19 cellular contexts compared by ENCODE assay signal in the genomic region with DNA sequence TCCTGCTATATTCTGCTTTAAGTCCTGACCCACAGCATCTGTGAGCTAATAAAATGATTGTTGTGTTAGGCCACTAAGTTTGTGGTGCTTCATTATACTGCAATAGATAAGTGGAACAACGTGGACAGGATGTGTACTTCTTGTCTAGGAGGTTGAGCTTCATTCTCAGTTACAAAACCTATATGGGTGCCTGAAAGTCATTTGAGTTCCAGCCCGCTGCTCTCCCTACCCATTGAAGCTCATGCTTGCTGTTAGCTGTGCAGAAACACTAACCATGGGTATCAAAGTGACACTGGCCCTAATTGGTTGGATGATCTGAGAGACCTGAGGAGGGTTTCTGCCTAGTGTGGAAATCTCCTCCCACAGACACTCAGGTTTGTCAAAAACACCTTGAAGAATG.
A peak's percentile ranks its signal among the peaks of the same experiment; 100 is the strongest.
DNase-seq lines count a peak whose midpoint lies in the region; ATAC-seq and TF ChIP-seq lines count a peak whose summit lies in the region.
"Had no signal": no experiment of that assay in that cellular context is flagged by ENCODE, and none has a peak within 500 bp of the region (broad histone marks: within the 10 kb centered on the region; RNA-seq: fewer than 3 reads in every experiment).

No MANE protein-coding gene starts in this region.

- DNase-seq in dermis blood vessel endothelial cell (no peak), spleen (no peak)
- DNase-seq: activated CD4-positive, alpha-beta memory T cell treated with anti-CD3 and anti-CD28 coated beads for 36 hours; aorta; DMS79 treated with DMSO at 0.1 percent for 48 hours; kidney glomerular epithelial cell; NCI-H1417; NCI-H345; nucleus accumbens; sigmoid colon; stimulated activated naive B cell treated with anti-CD40 and anti-IgM and Interleukin-4, amounts not matched to agents 10 μg/mL and 1 μg/mL and 100 μg/mL, for 72 hours; upper lobe of left lung had no signal

- no peaks in the 10 kb centered on the region for H3K27me3 ChIP-seq in spleen (replicated peaks in 1 of 7)
- H3K27me3 ChIP-seq: BLaER1 treated with 17β-estradiol and CSF1 and Interleukin-3, amounts not matched to agents 10 nM and 100 nM; sigmoid colon; upper lobe of left lung had no signal

- no peaks in the 10 kb centered on the region for H3K9me3 ChIP-seq in spleen
- H3K9me3 ChIP-seq: sigmoid colon, upper lobe of left lung had no signal

- no peak for TF ChIP-seq POLR2A in spleen (IDR thresholded peaks at IDR 0.05)

- no peaks in the 10 kb centered on the region for H3K27me3 Mint-ChIP-seq in stimulated activated memory B cell treated with anti-CD40 and anti-IgM and Interleukin-4, amounts not matched to agents 10 μg/mL and 1 μg/mL and 100 μg/mL, for 72 hours
- H3K27me3 Mint-ChIP-seq: activated CD4-positive, alpha-beta memory T cell treated with anti-CD3 and anti-CD28 coated beads for 36 hours had no signal

- TF ChIP-seq CTCF in spleen (IDR thresholded peaks at IDR 0.05 in 8 of 11, conservative IDR thresholded peaks at IDR 0.05 in 3 of 11) = no peak

- no peaks in the 10 kb centered on the region for H3K4me1 ChIP-seq in spleen
- H3K4me1 ChIP-seq: sigmoid colon, upper lobe of left lung had no signal

- WGBS in spleen, 5 donors = 55 to 73% (median 65%) methylated on average over 2 of the region's 2 CpGs

- H3K9me3 Mint-ChIP-seq in stimulated activated memory B cell treated with anti-CD40 and anti-IgM and Interleukin-4, amounts not matched to agents 10 μg/mL and 1 μg/mL and 100 μg/mL, for 72 hours = no peaks in the 10 kb centered on the region
- H3K9me3 Mint-ChIP-seq: activated CD4-positive, alpha-beta memory T cell treated with anti-CD3 and anti-CD28 coated beads for 36 hours; stimulated activated naive B cell treated with anti-CD40 and anti-IgM and Interleukin-4, amounts not matched to agents 10 μg/mL and 1 μg/mL and 100 μg/mL, for 72 hours had no signal

- H3K36me3 Mint-ChIP-seq in stimulated activated memory B cell treated with anti-CD40 and anti-IgM and Interleukin-4, amounts not matched to agents 10 μg/mL and 1 μg/mL and 100 μg/mL, for 72 hours = no peaks in the 10 kb centered on the region
- H3K36me3 Mint-ChIP-seq: activated CD4-positive, alpha-beta memory T cell treated with anti-CD3 and anti-CD28 coated beads for 36 hours; stimulated activated naive B cell treated with anti-CD40 and anti-IgM and Interleukin-4, amounts not matched to agents 10 μg/mL and 1 μg/mL and 100 μg/mL, for 72 hours had no signal

- intact Hi-C loops in spleen (cut with DNase I; ENCODE audit: low total_unique reads) = no loop called here

- H3K27ac ChIP-seq in spleen = no peak overlapping the region
- H3K27ac ChIP-seq: BLaER1 treated with 17β-estradiol and CSF1 and Interleukin-3, amounts not matched to agents 10 nM and 100 nM; coronary artery; sigmoid colon; upper lobe of left lung had no signal

- H3K4me3 ChIP-seq in spleen = no peak overlapping the region
- H3K4me3 ChIP-seq: BLaER1 treated with 17β-estradiol and CSF1 and Interleukin-3, amounts not matched to agents 10 nM and 100 nM; coronary artery; sigmoid colon; upper lobe of left lung had no signal

- no peak overlapping the region for H3K4me3 Mint-ChIP-seq in stimulated activated memory B cell treated with anti-CD40 and anti-IgM and Interleukin-4, amounts not matched to agents 10 μg/mL and 1 μg/mL and 100 μg/mL, for 72 hours
- H3K4me3 Mint-ChIP-seq: activated CD4-positive, alpha-beta memory T cell treated with anti-CD3 and anti-CD28 coated beads for 36 hours; stimulated activated naive B cell treated with anti-CD40 and anti-IgM and Interleukin-4, amounts not matched to agents 10 μg/mL and 1 μg/mL and 100 μg/mL, for 72 hours had no signal

- no peaks in the 10 kb centered on the region for H3K36me3 ChIP-seq in spleen
- H3K36me3 ChIP-seq: BLaER1 treated with 17β-estradiol and CSF1 and Interleukin-3, amounts not matched to agents 10 nM and 100 nM; sigmoid colon; upper lobe of left lung had no signal

- no peak overlapping the region for H3K27ac Mint-ChIP-seq in stimulated activated memory B cell treated with anti-CD40 and anti-IgM and Interleukin-4, amounts not matched to agents 10 μg/mL and 1 μg/mL and 100 μg/mL, for 72 hours
- H3K27ac Mint-ChIP-seq: activated CD4-positive, alpha-beta memory T cell treated with anti-CD3 and anti-CD28 coated beads for 36 hours; stimulated activated naive B cell treated with anti-CD40 and anti-IgM and Interleukin-4, amounts not matched to agents 10 μg/mL and 1 μg/mL and 100 μg/mL, for 72 hours had no signal

- peak; percentile 82 for ATAC-seq in GM19043 (IDR thresholded peaks at IDR 0.05; ENCODE audit: low read depth, unreplicated experiment)
- ATAC-seq in GM21786 (IDR thresholded peaks at IDR 0.05; ENCODE audit: unreplicated experiment) = peak; percentile 84
- ATAC-seq in HG03175 (IDR thresholded peaks at IDR 0.05; ENCODE audit: unreplicated experiment) = peak; percentile 64
- peak; percentile 24 for ATAC-seq in stimulated activated memory B cell treated with anti-CD40 and anti-IgM and Interleukin-4, amounts not matched to agents 10 μg/mL and 1 μg/mL and 100 μg/mL, for 72 hours
- no peak for ATAC-seq in HG02588 (IDR thresholded peaks at IDR 0.05; ENCODE audit: unreplicated experiment)

- H3K4me1 Mint-ChIP-seq in stimulated activated memory B cell treated with anti-CD40 and anti-IgM and Interleukin-4, amounts not matched to agents 10 μg/mL and 1 μg/mL and 100 μg/mL, for 72 hours = no peaks in the 10 kb centered on the region
